ENCODE assay signal across 12 cellular contexts in the genomic region with DNA sequence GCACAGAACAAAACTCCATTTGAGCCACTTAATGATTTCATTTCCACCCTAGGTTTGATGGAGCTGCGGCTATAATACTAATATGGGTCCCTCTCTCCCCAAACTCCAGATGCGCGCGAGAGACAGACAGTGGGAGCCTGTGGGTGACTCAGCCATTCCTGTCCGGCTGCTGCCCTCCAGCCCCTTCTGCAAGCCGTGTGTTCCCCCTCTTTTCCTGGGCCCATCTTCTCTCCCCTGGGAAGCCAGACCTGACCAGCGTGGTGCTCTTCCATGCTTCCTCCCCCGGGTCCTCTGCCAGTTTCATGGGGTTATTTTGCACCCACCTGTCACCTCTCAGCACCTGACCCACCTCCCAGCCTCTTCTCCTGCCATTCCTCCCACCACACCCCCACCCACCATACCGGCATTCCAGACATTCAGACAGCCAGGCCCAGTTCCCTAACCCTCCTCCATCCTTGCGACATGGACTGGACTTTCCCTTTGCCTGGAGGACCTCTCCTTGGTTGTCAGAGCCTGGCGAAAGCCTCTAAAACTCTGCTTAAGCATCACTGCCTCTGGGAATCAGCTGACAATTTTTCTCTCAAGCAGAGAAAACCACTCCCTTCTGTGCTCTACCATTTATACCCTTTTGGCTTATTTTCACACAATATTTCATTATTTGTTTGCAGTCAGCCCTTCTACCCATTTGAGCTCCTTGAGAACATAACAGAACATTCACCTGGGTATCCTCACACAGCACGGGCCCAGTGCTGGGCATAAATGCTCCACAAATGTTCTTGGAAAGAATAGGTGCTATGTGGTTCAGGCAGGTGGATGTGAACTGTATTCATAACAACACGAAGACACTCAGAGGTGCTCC. TPM values are rescaled to one million over a fixed set of nuclear protein-coding genes. Genes with fewer than 3 reads are reported as not detected.
A peak's percentile ranks its signal among the peaks of the same experiment; 100 is the strongest.
DNase-seq lines count a peak whose midpoint lies in the region; ATAC-seq and TF ChIP-seq lines count a peak whose summit lies in the region.
"Had no signal": no experiment of that assay in that cellular context is flagged by ENCODE, and none has a peak within 500 bp of the region (broad histone marks: within the 10 kb centered on the region; RNA-seq: fewer than 3 reads in every experiment).

No MANE protein-coding gene starts in this region.

- peak overlapping the region; percentile 61 for H3K4me3 Mint-ChIP-seq in activated naive CD8-positive, alpha-beta T cell
- no peak overlapping the region for H3K4me3 Mint-ChIP-seq in activated naive CD8-positive, alpha-beta T cell treated with anti-CD3 and anti-CD28 coated beads for 36 hours
- H3K4me3 Mint-ChIP-seq: nephron had no signal

- in situ Hi-C loops in HAP-1 (cut with MboI; ENCODE audit: low sequenced_read_pairs): loop anchor here (5.0 kb wide), 1 partner anchor 757 kb away; no protein-coding TSS in a partner anchor

- no peak for DNase-seq in activated naive CD8-positive, alpha-beta T cell treated with anti-CD3 and anti-CD28 coated beads for 36 hours
- DNase-seq in spleen (peak; percentile 2), HAP-1 (ENCODE audit: low spot score in 2 of 2) (no peak), Kasumi-1 (lab: John Stamatoyannopoulos, UW) (no peak)
- DNase-seq: T1000 had no signal

- H3K27ac ChIP-seq in spleen: no peak overlapping the region
- H3K27ac ChIP-seq: breast epithelium had no signal

- TF ChIP-seq CTCF in spleen (IDR thresholded peaks at IDR 0.05 in 8 of 11, conservative IDR thresholded peaks at IDR 0.05 in 3 of 11): no peak

- intact Hi-C loops in spleen (cut with DNase I; ENCODE audit: low total_unique reads): loop anchor here (5.0 to 10.0 kb wide), 3 partner anchors 670 to 752 kb away; no protein-coding TSS in a partner anchor

- H3K27me3 ChIP-seq in spleen (replicated peaks in 1 of 7) (peaks cover 0 to 21% (median 4%) of the 10 kb centered on the region in 7 donors), HAP-1 (ENCODE audit: low read depth) (no peaks in the 10 kb centered on the region)

- H3K4me1 Mint-ChIP-seq in activated naive CD8-positive, alpha-beta T cell (ENCODE audit: low read depth): peaks cover 9% of the 10 kb centered on the region
- peaks cover 4% of the 10 kb centered on the region for H3K4me1 Mint-ChIP-seq in activated naive CD8-positive, alpha-beta T cell treated with anti-CD3 and anti-CD28 coated beads for 36 hours

- peaks cover 38% of the 10 kb centered on the region for H3K27me3 Mint-ChIP-seq in activated naive CD8-positive, alpha-beta T cell
- peaks cover 31% of the 10 kb centered on the region for H3K27me3 Mint-ChIP-seq in activated naive CD8-positive, alpha-beta T cell treated with anti-CD3 and anti-CD28 coated beads for 36 hours

- H3K9me3 Mint-ChIP-seq in activated naive CD8-positive, alpha-beta T cell (ENCODE audit: low read depth): peaks cover 4% of the 10 kb centered on the region
- H3K9me3 Mint-ChIP-seq in activated naive CD8-positive, alpha-beta T cell treated with anti-CD3 and anti-CD28 coated beads for 36 hours: peaks cover 2% of the 10 kb centered on the region

- H3K9me3 ChIP-seq in spleen (peaks cover 0 to 11% (median 6%) of the 10 kb centered on the region in 8 donors), HAP-1 (no peaks in the 10 kb centered on the region)

- H3K4me1 ChIP-seq in spleen (no peaks in the 10 kb centered on the region), HAP-1 (no peaks in the 10 kb centered on the region)
- H3K4me1 ChIP-seq: breast epithelium had no signal

- no peaks in the 10 kb centered on the region for H3K36me3 Mint-ChIP-seq in activated naive CD8-positive, alpha-beta T cell
- no peaks in the 10 kb centered on the region for H3K36me3 Mint-ChIP-seq in activated naive CD8-positive, alpha-beta T cell treated with anti-CD3 and anti-CD28 coated beads for 36 hours

- WGBS in spleen, 5 donors: 80 to 84% (median 82%) methylated on average over 13 of the region's 13 CpGs

- H3K4me3 ChIP-seq in spleen: no peak overlapping the region
- H3K4me3 ChIP-seq in HAP-1: no peak overlapping the region
- H3K4me3 ChIP-seq: breast epithelium had no signal

- TF ChIP-seq POLR2A in spleen (IDR thresholded peaks at IDR 0.05): no peak

- ATAC-seq in HG02759 (IDR thresholded peaks at IDR 0.05; ENCODE audit: unreplicated experiment): peak; percentile 28
- peak; percentile 18 for ATAC-seq in HG03558 (IDR thresholded peaks at IDR 0.05; ENCODE audit: extremely low read depth, unreplicated experiment)
- ATAC-seq in GM21737 (IDR thresholded peaks at IDR 0.05; ENCODE audit: unreplicated experiment): no peak

- H3K36me3 ChIP-seq in spleen (no peaks in the 10 kb centered on the region), HAP-1 (replicated peaks) (no peaks in the 10 kb centered on the region)
- H3K36me3 ChIP-seq: breast epithelium had no signal

- H3K27ac Mint-ChIP-seq in activated naive CD8-positive, alpha-beta T cell: no peak overlapping the region
- H3K27ac Mint-ChIP-seq in activated naive CD8-positive, alpha-beta T cell treated with anti-CD3 and anti-CD28 coated beads for 36 hours: no peak overlapping the region
- H3K27ac Mint-ChIP-seq: nephron had no signal

RNA-seq across cellular contexts. Expression of a gene that starts 10.7 kb away (rescaled TPM):
- not detected for total RNA-seq in activated naive CD8-positive, alpha-beta T cell treated with anti-CD3 and anti-CD28 coated beads for 36 hours
- total RNA-seq in spleen: not detected
- polyA plus RNA-seq in spleen: under 1 TPM in 1 of 3 donors, not detected in 2; 0.15 TPM
- total RNA-seq: breast epithelium, esophagus mucosa had no signal
